1 cellular context compared by ENCODE assay signal in the genomic region with DNA sequence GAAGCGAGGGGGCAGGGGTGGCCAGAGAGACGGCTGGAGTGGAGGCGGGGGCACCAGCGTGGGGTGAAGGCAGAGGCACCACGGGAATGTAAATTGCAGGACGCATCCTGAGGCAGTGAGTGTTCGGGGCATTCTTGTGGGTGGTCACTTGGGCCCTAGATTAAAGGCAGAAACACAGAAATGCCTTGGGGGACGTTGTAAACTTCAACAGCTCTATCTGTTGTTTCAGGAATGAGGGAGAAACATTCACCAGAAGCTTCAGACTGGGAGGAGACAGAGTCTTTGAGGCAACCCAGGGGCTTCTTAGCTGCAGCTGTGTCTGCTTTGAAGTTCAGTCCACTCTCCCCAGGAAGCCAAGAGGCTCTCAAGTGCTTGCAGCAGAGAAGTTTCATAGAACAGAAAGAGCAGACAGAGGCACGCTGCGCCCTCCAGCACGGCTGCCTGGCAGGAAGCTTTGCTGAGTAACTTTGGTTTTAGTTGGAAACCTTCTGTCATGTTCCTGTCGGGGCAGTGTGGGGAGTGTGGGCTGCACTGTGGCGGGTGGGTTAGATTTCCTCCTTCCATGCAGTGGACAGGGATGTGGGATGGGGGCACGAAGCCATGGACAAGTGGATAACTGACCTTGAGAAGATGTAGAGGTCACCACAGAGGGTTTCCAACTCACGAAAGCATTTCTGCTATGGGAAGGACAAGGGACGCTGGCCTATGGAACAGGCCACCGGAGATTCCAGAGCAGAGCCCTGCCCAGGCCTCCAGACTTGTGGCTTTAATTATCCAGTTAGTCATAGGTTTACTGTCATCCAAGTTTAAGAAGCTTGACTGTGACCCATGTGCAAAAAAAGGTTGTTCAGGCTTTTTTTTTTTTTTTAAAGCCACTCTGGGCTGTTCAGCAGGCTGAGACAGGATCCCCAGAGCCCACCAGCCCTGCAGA.
TF ChIP-seq lines count a peak whose summit lies in the region.

No MANE protein-coding gene starts in this region.

TF ChIP-seq in HepG2, 621 proteins besides CTCF, POLR2A, EP300 and RAD21 (continued from another document and continues in another):
- TF ChIP-seq, protein P1, sequence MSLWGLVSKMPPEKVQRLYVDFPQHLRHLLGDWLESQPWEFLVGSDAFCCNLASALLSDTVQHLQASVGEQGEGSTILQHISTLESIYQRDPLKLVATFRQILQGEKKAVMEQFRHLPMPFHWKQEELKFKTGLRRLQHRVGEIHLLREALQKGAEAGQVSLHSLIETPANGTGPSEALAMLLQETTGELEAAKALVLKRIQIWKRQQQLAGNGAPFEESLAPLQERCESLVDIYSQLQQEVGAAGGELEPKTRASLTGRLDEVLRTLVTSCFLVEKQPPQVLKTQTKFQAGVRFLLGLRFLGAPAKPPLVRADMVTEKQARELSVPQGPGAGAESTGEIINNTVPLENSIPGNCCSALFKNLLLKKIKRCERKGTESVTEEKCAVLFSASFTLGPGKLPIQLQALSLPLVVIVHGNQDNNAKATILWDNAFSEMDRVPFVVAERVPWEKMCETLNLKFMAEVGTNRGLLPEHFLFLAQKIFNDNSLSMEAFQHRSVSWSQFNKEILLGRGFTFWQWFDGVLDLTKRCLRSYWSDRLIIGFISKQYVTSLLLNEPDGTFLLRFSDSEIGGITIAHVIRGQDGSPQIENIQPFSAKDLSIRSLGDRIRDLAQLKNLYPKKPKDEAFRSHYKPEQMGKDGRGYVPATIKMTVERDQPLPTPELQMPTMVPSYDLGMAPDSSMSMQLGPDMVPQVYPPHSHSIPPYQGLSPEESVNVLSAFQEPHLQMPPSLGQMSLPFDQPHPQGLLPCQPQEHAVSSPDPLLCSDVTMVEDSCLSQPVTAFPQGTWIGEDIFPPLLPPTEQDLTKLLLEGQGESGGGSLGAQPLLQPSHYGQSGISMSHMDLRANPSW (CRISPR knock-in tag; IDR thresholded peaks at IDR 0.05; ENCODE audit: borderline replicate concordance), result no peak
- TF ChIP-seq TOPORS (CRISPR knock-in tag; IDR thresholded peaks at IDR 0.05) (no peak), ZNF501 (CRISPR knock-in tag; IDR thresholded peaks at IDR 0.05) (peak; percentile 50), SMAD9 (CRISPR knock-in tag; IDR thresholded peaks at IDR 0.05) (no peak), ZMYM2 (CRISPR knock-in tag; IDR thresholded peaks at IDR 0.05) (no peak), HNRNPUL1 (IDR thresholded peaks at IDR 0.05; ENCODE audit: low read depth, low read length) (no peak), IKZF1 (IDR thresholded peaks at IDR 0.05) (no peak), NFYC (CRISPR knock-in tag; IDR thresholded peaks at IDR 0.05) (no peak), MATR3 (CRISPR knock-in tag; IDR thresholded peaks at IDR 0.05) (no peak), ZNF296 (CRISPR knock-in tag; conservative IDR thresholded peaks at IDR 0.05) (no peak), ZNF782 (CRISPR knock-in tag; IDR thresholded peaks at IDR 0.05; ENCODE audit: borderline replicate concordance) (no peak), ZSCAN29 (CRISPR knock-in tag; conservative IDR thresholded peaks at IDR 0.05) (no peak), ARNT2 (CRISPR knock-in tag; IDR thresholded peaks at IDR 0.05; ENCODE audit: low read depth) (no peak), KLF9 (CRISPR knock-in tag; IDR thresholded peaks at IDR 0.05; ENCODE audit: low read depth) (no peak), ZKSCAN5 (CRISPR knock-in tag; IDR thresholded peaks at IDR 0.05) (no peak), ZNF788 (CRISPR knock-in tag; IDR thresholded peaks at IDR 0.05; ENCODE audit: borderline replicate concordance) (0 out of 2 replicates have a peak, but pooled peaks have one; percentile 31), KLF15 (CRISPR knock-in tag; IDR thresholded peaks at IDR 0.05; ENCODE audit: borderline replicate concordance) (no peak), ZNF773 (CRISPR knock-in tag; IDR thresholded peaks at IDR 0.05; ENCODE audit: borderline replicate concordance) (no peak), ZNF567 (CRISPR knock-in tag; IDR thresholded peaks at IDR 0.05; ENCODE audit: borderline replicate concordance) (no peak), MXD4 (CRISPR knock-in tag; IDR thresholded peaks at IDR 0.05) (no peak), MED1 (CRISPR knock-in tag; IDR thresholded peaks at IDR 0.05) (no peak), ZFAT (CRISPR knock-in tag; conservative IDR thresholded peaks at IDR 0.05) (no peak), FIP1L1 (IDR thresholded peaks at IDR 0.05; ENCODE audit: borderline replicate concordance, insufficient read depth, low read depth, low read length) (no peak), ATM (IDR thresholded peaks at IDR 0.05; ENCODE audit: borderline replicate concordance) (no peak), JUN (CRISPR knock-in tag; IDR thresholded peaks at IDR 0.05) (no peak), NR2F2 (IDR thresholded peaks at IDR 0.05; ENCODE audit: borderline replicate concordance, low read depth) (no peak), PHF20 (CRISPR knock-in tag; IDR thresholded peaks at IDR 0.05) (no peak), DNMT3B (CRISPR knock-in tag; conservative IDR thresholded peaks at IDR 0.05) (no peak), ZSCAN31 (CRISPR knock-in tag; IDR thresholded peaks at IDR 0.05; ENCODE audit: low read depth) (no peak), ZNF367 (CRISPR knock-in tag; IDR thresholded peaks at IDR 0.05; ENCODE audit: borderline replicate concordance) (no peak)
- TF ChIP-seq, protein P2, sequence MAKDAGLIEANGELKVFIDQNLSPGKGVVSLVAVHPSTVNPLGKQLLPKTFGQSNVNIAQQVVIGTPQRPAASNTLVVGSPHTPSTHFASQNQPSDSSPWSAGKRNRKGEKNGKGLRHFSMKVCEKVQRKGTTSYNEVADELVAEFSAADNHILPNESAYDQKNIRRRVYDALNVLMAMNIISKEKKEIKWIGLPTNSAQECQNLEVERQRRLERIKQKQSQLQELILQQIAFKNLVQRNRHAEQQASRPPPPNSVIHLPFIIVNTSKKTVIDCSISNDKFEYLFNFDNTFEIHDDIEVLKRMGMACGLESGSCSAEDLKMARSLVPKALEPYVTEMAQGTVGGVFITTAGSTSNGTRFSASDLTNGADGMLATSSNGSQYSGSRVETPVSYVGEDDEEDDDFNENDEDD (CRISPR knock-in tag; IDR thresholded peaks at IDR 0.05; ENCODE audit: borderline replicate concordance), result no peak
- TF ChIP-seq, protein P3, sequence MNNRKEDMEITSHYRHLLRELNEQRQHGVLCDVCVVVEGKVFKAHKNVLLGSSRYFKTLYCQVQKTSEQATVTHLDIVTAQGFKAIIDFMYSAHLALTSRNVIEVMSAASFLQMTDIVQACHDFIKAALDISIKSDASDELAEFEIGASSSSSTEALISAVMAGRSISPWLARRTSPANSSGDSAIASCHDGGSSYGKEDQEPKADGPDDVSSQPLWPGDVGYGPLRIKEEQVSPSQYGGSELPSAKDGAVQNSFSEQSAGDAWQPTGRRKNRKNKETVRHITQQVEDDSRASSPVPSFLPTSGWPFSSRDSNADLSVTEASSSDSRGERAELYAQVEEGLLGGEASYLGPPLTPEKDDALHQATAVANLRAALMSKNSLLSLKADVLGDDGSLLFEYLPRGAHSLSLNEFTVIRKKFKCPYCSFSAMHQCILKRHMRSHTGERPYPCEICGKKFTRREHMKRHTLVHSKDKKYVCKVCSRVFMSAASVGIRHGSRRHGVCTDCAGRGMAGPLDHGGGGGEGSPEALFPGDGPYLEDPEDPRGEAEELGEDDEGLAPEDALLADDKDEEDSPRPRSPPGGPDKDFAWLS (CRISPR knock-in tag; IDR thresholded peaks at IDR 0.05; ENCODE audit: borderline replicate concordance), result no peak
- TF ChIP-seq, protein P4, sequence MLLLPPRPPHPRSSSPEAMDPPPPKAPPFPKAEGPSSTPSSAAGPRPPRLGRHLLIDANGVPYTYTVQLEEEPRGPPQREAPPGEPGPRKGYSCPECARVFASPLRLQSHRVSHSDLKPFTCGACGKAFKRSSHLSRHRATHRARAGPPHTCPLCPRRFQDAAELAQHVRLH (CRISPR knock-in tag; IDR thresholded peaks at IDR 0.05; ENCODE audit: borderline replicate concordance, low read depth), result no peak
- TF ChIP-seq, protein P5, sequence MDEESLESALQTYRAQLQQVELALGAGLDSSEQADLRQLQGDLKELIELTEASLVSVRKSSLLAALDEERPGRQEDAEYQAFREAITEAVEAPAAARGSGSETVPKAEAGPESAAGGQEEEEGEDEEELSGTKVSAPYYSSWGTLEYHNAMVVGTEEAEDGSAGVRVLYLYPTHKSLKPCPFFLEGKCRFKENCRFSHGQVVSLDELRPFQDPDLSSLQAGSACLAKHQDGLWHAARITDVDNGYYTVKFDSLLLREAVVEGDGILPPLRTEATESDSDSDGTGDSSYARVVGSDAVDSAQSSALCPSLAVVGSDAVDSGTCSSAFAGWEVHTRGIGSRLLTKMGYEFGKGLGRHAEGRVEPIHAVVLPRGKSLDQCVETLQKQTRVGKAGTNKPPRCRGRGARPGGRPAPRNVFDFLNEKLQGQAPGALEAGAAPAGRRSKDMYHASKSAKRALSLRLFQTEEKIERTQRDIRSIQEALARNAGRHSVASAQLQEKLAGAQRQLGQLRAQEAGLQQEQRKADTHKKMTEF (CRISPR knock-in tag; IDR thresholded peaks at IDR 0.05), result 0 out of 2 replicates have a peak, but pooled peaks have one; percentile 10
- TF ChIP-seq, protein P6, sequence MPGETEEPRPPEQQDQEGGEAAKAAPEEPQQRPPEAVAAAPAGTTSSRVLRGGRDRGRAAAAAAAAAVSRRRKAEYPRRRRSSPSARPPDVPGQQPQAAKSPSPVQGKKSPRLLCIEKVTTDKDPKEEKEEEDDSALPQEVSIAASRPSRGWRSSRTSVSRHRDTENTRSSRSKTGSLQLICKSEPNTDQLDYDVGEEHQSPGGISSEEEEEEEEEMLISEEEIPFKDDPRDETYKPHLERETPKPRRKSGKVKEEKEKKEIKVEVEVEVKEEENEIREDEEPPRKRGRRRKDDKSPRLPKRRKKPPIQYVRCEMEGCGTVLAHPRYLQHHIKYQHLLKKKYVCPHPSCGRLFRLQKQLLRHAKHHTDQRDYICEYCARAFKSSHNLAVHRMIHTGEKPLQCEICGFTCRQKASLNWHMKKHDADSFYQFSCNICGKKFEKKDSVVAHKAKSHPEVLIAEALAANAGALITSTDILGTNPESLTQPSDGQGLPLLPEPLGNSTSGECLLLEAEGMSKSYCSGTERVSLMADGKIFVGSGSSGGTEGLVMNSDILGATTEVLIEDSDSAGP (CRISPR knock-in tag; IDR thresholded peaks at IDR 0.05; ENCODE audit: borderline replicate concordance), result 0 out of 2 replicates have a peak, but pooled peaks have one; percentile 12
- TF ChIP-seq, protein P7, sequence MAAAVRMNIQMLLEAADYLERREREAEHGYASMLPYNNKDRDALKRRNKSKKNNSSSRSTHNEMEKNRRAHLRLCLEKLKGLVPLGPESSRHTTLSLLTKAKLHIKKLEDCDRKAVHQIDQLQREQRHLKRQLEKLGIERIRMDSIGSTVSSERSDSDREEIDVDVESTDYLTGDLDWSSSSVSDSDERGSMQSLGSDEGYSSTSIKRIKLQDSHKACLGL (CRISPR knock-in tag; IDR thresholded peaks at IDR 0.05), result no peak
- TF ChIP-seq, protein P8, sequence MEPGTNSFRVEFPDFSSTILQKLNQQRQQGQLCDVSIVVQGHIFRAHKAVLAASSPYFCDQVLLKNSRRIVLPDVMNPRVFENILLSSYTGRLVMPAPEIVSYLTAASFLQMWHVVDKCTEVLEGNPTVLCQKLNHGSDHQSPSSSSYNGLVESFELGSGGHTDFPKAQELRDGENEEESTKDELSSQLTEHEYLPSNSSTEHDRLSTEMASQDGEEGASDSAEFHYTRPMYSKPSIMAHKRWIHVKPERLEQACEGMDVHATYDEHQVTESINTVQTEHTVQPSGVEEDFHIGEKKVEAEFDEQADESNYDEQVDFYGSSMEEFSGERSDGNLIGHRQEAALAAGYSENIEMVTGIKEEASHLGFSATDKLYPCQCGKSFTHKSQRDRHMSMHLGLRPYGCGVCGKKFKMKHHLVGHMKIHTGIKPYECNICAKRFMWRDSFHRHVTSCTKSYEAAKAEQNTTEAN (CRISPR knock-in tag; conservative IDR thresholded peaks at IDR 0.05), result no peak
- TF ChIP-seq, protein P9, sequence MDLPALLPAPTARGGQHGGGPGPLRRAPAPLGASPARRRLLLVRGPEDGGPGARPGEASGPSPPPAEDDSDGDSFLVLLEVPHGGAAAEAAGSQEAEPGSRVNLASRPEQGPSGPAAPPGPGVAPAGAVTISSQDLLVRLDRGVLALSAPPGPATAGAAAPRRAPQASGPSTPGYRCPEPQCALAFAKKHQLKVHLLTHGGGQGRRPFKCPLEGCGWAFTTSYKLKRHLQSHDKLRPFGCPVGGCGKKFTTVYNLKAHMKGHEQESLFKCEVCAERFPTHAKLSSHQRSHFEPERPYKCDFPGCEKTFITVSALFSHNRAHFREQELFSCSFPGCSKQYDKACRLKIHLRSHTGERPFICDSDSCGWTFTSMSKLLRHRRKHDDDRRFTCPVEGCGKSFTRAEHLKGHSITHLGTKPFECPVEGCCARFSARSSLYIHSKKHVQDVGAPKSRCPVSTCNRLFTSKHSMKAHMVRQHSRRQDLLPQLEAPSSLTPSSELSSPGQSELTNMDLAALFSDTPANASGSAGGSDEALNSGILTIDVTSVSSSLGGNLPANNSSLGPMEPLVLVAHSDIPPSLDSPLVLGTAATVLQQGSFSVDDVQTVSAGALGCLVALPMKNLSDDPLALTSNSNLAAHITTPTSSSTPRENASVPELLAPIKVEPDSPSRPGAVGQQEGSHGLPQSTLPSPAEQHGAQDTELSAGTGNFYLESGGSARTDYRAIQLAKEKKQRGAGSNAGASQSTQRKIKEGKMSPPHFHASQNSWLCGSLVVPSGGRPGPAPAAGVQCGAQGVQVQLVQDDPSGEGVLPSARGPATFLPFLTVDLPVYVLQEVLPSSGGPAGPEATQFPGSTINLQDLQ (CRISPR knock-in tag; IDR thresholded peaks at IDR 0.05), result no peak
- TF ChIP-seq, protein P10, sequence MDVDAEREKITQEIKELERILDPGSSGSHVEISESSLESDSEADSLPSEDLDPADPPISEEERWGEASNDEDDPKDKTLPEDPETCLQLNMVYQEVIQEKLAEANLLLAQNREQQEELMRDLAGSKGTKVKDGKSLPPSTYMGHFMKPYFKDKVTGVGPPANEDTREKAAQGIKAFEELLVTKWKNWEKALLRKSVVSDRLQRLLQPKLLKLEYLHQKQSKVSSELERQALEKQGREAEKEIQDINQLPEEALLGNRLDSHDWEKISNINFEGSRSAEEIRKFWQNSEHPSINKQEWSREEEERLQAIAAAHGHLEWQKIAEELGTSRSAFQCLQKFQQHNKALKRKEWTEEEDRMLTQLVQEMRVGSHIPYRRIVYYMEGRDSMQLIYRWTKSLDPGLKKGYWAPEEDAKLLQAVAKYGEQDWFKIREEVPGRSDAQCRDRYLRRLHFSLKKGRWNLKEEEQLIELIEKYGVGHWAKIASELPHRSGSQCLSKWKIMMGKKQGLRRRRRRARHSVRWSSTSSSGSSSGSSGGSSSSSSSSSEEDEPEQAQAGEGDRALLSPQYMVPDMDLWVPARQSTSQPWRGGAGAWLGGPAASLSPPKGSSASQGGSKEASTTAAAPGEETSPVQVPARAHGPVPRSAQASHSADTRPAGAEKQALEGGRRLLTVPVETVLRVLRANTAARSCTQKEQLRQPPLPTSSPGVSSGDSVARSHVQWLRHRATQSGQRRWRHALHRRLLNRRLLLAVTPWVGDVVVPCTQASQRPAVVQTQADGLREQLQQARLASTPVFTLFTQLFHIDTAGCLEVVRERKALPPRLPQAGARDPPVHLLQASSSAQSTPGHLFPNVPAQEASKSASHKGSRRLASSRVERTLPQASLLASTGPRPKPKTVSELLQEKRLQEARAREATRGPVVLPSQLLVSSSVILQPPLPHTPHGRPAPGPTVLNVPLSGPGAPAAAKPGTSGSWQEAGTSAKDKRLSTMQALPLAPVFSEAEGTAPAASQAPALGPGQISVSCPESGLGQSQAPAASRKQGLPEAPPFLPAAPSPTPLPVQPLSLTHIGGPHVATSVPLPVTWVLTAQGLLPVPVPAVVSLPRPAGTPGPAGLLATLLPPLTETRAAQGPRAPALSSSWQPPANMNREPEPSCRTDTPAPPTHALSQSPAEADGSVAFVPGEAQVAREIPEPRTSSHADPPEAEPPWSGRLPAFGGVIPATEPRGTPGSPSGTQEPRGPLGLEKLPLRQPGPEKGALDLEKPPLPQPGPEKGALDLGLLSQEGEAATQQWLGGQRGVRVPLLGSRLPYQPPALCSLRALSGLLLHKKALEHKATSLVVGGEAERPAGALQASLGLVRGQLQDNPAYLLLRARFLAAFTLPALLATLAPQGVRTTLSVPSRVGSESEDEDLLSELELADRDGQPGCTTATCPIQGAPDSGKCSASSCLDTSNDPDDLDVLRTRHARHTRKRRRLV (CRISPR knock-in tag; IDR thresholded peaks at IDR 0.05), result no peak
